8 cellular contexts compared by ENCODE assay signal in genomic region chr12:121801601-121802484, GRCh38. TPM values are rescaled to one million over a fixed set of nuclear protein-coding genes. Genes with fewer than 3 reads are reported as not detected.
DNase-seq lines count a peak whose midpoint lies in the region; ATAC-seq and TF ChIP-seq lines count a peak whose summit lies in the region.

No MANE protein-coding gene starts in this region.

- H3K4me1 Mint-ChIP-seq in activated T-cell treated with anti-CD3 and anti-CD28 coated beads, Interleukin-2, amount 50 U/mL, for 72 hours (ENCODE audit: low read depth), result peaks cover 34% of the 10 kb centered on the region
- peaks cover 45% of the 10 kb centered on the region for H3K4me1 Mint-ChIP-seq in osteocyte (ENCODE audit: unreplicated experiment)

- TF ChIP-seq CTCF in fibroblast of villous mesenchyme (IDR thresholded peaks at IDR 0.05; ENCODE audit: insufficient read depth, low read depth, low read length) (no peak), osteocyte (IDR thresholded peaks at IDR 0.05) (no peak)

- H3K4me3 Mint-ChIP-seq in activated T-cell treated with anti-CD3 and anti-CD28 coated beads, Interleukin-2, amount 50 U/mL, for 72 hours, result peak overlapping the region; percentile 95 to 100
- H3K4me3 Mint-ChIP-seq in osteocyte (ENCODE audit: unreplicated experiment), result peak overlapping the region; percentile 84

- DNase-seq in NCI-H187 (lab: John Stamatoyannopoulos, UW) (peak; percentile 51 to 78), NCI-H187 treated with DMSO at 0.1 percent for 48 hours (lab: John Stamatoyannopoulos, UW) (no peak), NCI-H345 (lab: John Stamatoyannopoulos, UW) (peak; percentile 73), fibroblast of villous mesenchyme (ENCODE audit: low read depth) (peak; percentile 46), osteocyte (ENCODE audit: extremely low spot score, unreplicated experiment) (no peak)
- DNase-seq in activated T-cell treated with anti-CD3 and anti-CD28 coated beads, Interleukin-2, amount 50 U/mL, for 72 hours, result peak in 1 of 2 donors; percentile 51

- ATAC-seq in activated T-cell treated with anti-CD3 and anti-CD28 coated beads, Interleukin-2, amount 50 U/mL, for 72 hours (replicated peaks in 1 of 2), result no peak
- no peak for ATAC-seq in GM19463 (IDR thresholded peaks at IDR 0.05; ENCODE audit: unreplicated experiment)
- no peak for ATAC-seq in HG03196 (IDR thresholded peaks at IDR 0.05; ENCODE audit: unreplicated experiment)

- H3K36me3 Mint-ChIP-seq in activated T-cell treated with anti-CD3 and anti-CD28 coated beads, Interleukin-2, amount 50 U/mL, for 72 hours (ENCODE audit: insufficient read depth in 2 of 2), result peaks cover 33 to 38% of the 10 kb centered on the region in 2 donors
- peaks cover 15% of the 10 kb centered on the region for H3K36me3 Mint-ChIP-seq in osteocyte (ENCODE audit: unreplicated experiment)

- H3K27me3 Mint-ChIP-seq in activated T-cell treated with anti-CD3 and anti-CD28 coated beads, Interleukin-2, amount 50 U/mL, for 72 hours (ENCODE audit: low read depth), result no peaks in the 10 kb centered on the region
- no peaks in the 10 kb centered on the region for H3K27me3 Mint-ChIP-seq in osteocyte (ENCODE audit: unreplicated experiment)

- peak overlapping the region; percentile 82 for H3K4me3 ChIP-seq in fibroblast of villous mesenchyme (ENCODE audit: low read depth, low read length)

- H3K9me3 Mint-ChIP-seq in activated T-cell treated with anti-CD3 and anti-CD28 coated beads, Interleukin-2, amount 50 U/mL, for 72 hours, result no peaks in the 10 kb centered on the region
- H3K9me3 Mint-ChIP-seq in osteocyte (ENCODE audit: unreplicated experiment), result no peaks in the 10 kb centered on the region

- H3K27ac Mint-ChIP-seq in activated T-cell treated with anti-CD3 and anti-CD28 coated beads, Interleukin-2, amount 50 U/mL, for 72 hours, result peak overlapping the region; percentile 98
- peak overlapping the region; percentile 100 for H3K27ac Mint-ChIP-seq in osteocyte (ENCODE audit: unreplicated experiment)

RNA-seq across cellular contexts. Expression of gene SETD1B, which starts 2.0 kb away (rescaled TPM):
- 10 to 100 TPM; 20.3 to 21.2 TPM for total RNA-seq in activated T-cell treated with anti-CD3 and anti-CD28 coated beads, Interleukin-2, amount 50 U/mL, for 72 hours
- total RNA-seq in fibroblast of villous mesenchyme, result 4.7 and 5.2 TPM in 2 replicates
- 21.0 and 21.8 TPM in 2 replicates for total RNA-seq in osteocyte

RNA-seq across cellular contexts. Expression of gene RHOF, which starts 8.4 kb away (rescaled TPM):
- total RNA-seq in activated T-cell treated with anti-CD3 and anti-CD28 coated beads, Interleukin-2, amount 50 U/mL, for 72 hours, result 100 to 1,000 TPM; 154 to 165 TPM
- total RNA-seq in fibroblast of villous mesenchyme (9.0 and 11.7 TPM in 2 replicates), osteocyte (11.3 and 11.9 TPM in 2 replicates)

RNA-seq across cellular contexts. Expression of gene HPD, which starts 56.8 kb away (rescaled TPM):
- total RNA-seq in activated T-cell treated with anti-CD3 and anti-CD28 coated beads, Interleukin-2, amount 50 U/mL, for 72 hours, result not detected
- not detected in 2 replicates for total RNA-seq in fibroblast of villous mesenchyme
- not detected in 2 replicates for total RNA-seq in osteocyte

Comparison
In these comparisons a context has a peak if more than half of its experiments do, and no peak if none do; other contexts are left out.
1. DNase-seq: peak in NCI-H187 (2 of 2), NCI-H345 (single experiment) and fibroblast of villous mesenchyme (single experiment); none in NCI-H187 treated with DMSO at 0.1 percent for 48 hours (single experiment) and osteocyte (single experiment).
2. RNA of gene RHOF, which starts 8.4 kb away (total RNA-seq): 154 to 165 TPM in activated T-cell treated with anti-CD3 and anti-CD28 coated beads, Interleukin-2, amount 50 U/mL, for 72 hours; 9.0 to 11.7 TPM in fibroblast of villous mesenchyme and 11.3 to 11.9 TPM in osteocyte; every median in the first group is over 10 times any median in the second.